In genomic region chr14:91412939-91413338, GRCh38 we compare ENCODE assay signal across 11 cellular contexts. TPM values are rescaled to one million over a fixed set of nuclear protein-coding genes. Genes with fewer than 3 reads are reported as not detected.
DNase-seq lines count a peak whose midpoint lies in the region; ATAC-seq and TF ChIP-seq lines count a peak whose summit lies in the region.
"Had no signal": no experiment of that assay in that cellular context is flagged by ENCODE, and none has a peak within 500 bp of the region (broad histone marks: within the 10 kb centered on the region; RNA-seq: fewer than 3 reads in every experiment).

No MANE protein-coding gene starts in this region.

- no peaks in the 10 kb centered on the region for H3K9me2 ChIP-seq in Loucy (replicated peaks; ENCODE audit: low read depth, low read length)

- peaks cover 89% of the 10 kb centered on the region for H3K79me2 ChIP-seq in Loucy (ENCODE audit: insufficient read depth, low read length)

- H3K4me1 ChIP-seq in Loucy (ENCODE audit: insufficient read depth, low read length, poor library complexity, severe bottlenecking), result peaks cover 54% of the 10 kb centered on the region
- H3K4me1 ChIP-seq in thyroid gland, result peaks cover 0 to 7% of the 10 kb centered on the region in 2 donors

- POLR2A ChIA-PET in activated naive CD8-positive, alpha-beta T cell treated with anti-CD3 and anti-CD28 coated beads, Interleukin-2, amount 10 ng/mL, durations not matched to agents 7 days and 5 days (lab: Charles Lee), result interaction anchor here (0.8 to 9.2 kb wide), 7 partner anchors 8 to 59 kb away, joined by 3 to 114 read pairs (median 8); no protein-coding TSS in a partner anchor

- CTCF ChIA-PET in Calu3 (lab: Charles Lee), result no interaction called here

- H2AFZ ChIP-seq in Loucy (ENCODE audit: low read length), result no peak overlapping the region

- peak overlapping the region; percentile 80 for H3K9ac ChIP-seq in Loucy (ENCODE audit: low read depth, low read length, poor library complexity, severe bottlenecking)

- H3K4me2 ChIP-seq in Loucy (ENCODE audit: low read depth, low read length, poor library complexity, severe bottlenecking), result peak overlapping the region; percentile 99

- intact Hi-C loops in Calu3 (cut with micrococcal nuclease; ENCODE audit: unreplicated experiment) (no loop called here), thyroid gland (cut with DNase I) (no loop called here)

- peaks cover 38% of the 10 kb centered on the region for H3K36me3 Mint-ChIP-seq in Calu3 (ENCODE audit: insufficient read depth, unreplicated experiment)
- peaks cover 58% of the 10 kb centered on the region for H3K36me3 Mint-ChIP-seq in activated naive CD8-positive, alpha-beta T cell treated with anti-CD3 and anti-CD28 coated beads, Interleukin-2, amount 10 ng/mL, durations not matched to agents 7 days and 5 days
- peaks cover 22% of the 10 kb centered on the region for H3K36me3 Mint-ChIP-seq in natural killer cell treated with Interleukin-12 subunit alpha and Interleukin-12 subunit beta and Interleukin-15 and Interleukin-18, amount 100 ng/mL, for 72 hours

- peak overlapping the region; percentile 76 for H3K4me3 ChIP-seq in Loucy (ENCODE audit: low read length, poor library complexity, severe bottlenecking)
- no peak overlapping the region for H3K4me3 ChIP-seq in thyroid gland (replicated peaks in 1 of 3)

- no TSS peak for BruUV-seq in Calu3 (replicated peaks; lab: Mats Ljungman, UMichigan)

- H3K9me3 ChIP-seq in Loucy (ENCODE audit: insufficient read depth, low read depth, low read length) (no peaks in the 10 kb centered on the region), thyroid gland (no peaks in the 10 kb centered on the region)
- H3K9me3 ChIP-seq: Caco-2 had no signal

- TF ChIP-seq POLR2A in thyroid gland (IDR thresholded peaks at IDR 0.05), result no peak

- H3K27ac ChIP-seq in thyroid gland, result no peak overlapping the region

- no peaks in the 10 kb centered on the region for H3K27me3 ChIP-seq in Loucy (ENCODE audit: insufficient read depth, low read length, poor library complexity, severe bottlenecking)
- no peaks in the 10 kb centered on the region for H3K27me3 ChIP-seq in thyroid gland

- no peak for ATAC-seq in activated naive CD8-positive, alpha-beta T cell treated with anti-CD3 and anti-CD28 coated beads, Interleukin-2, amount 10 ng/mL, durations not matched to agents 7 days and 5 days (ENCODE audit: low read depth)
- no peak for ATAC-seq in natural killer cell treated with Interleukin-12 subunit alpha and Interleukin-12 subunit beta and Interleukin-15 and Interleukin-18, amount 100 ng/mL, for 72 hours
- ATAC-seq in HG03520 (IDR thresholded peaks at IDR 0.05; ENCODE audit: unreplicated experiment), result no peak
- ATAC-seq in GM18502 (IDR thresholded peaks at IDR 0.05; ENCODE audit: poor library complexity, unreplicated experiment), result no peak
- no peak for ATAC-seq in HG03442 (IDR thresholded peaks at IDR 0.05; ENCODE audit: unreplicated experiment)
- ATAC-seq: stimulated activated naive B cell treated with anti-CD40 and anti-IgM and Interleukin-4, amounts not matched to agents 10 μg/mL and 1 μg/mL and 100 μg/mL, for 72 hours had no signal

- H4K20me1 ChIP-seq in Loucy (ENCODE audit: insufficient read depth, low read length, poor library complexity, severe bottlenecking), result peaks cover 77% of the 10 kb centered on the region

- TF ChIP-seq CTCF in Calu3 (IDR thresholded peaks at IDR 0.05; ENCODE audit: unreplicated experiment) (no peak), Loucy (conservative IDR thresholded peaks at IDR 0.05; ENCODE audit: low read length) (no peak), thyroid gland (IDR thresholded peaks at IDR 0.05) (no peak)

- no peak overlapping the region for H3K27ac Mint-ChIP-seq in Calu3 (ENCODE audit: unreplicated experiment)
- H3K27ac Mint-ChIP-seq in activated naive CD8-positive, alpha-beta T cell treated with anti-CD3 and anti-CD28 coated beads, Interleukin-2, amount 10 ng/mL, durations not matched to agents 7 days and 5 days, result peak overlapping the region; percentile 99
- H3K27ac Mint-ChIP-seq in natural killer cell treated with Interleukin-12 subunit alpha and Interleukin-12 subunit beta and Interleukin-15 and Interleukin-18, amount 100 ng/mL, for 72 hours, result peak overlapping the region; percentile 95

- H3K36me3 ChIP-seq in Loucy (ENCODE audit: insufficient read depth, low read length) (peaks cover 18% of the 10 kb centered on the region; the same call in 1 of the 2 replicates), thyroid gland (no peaks in the 10 kb centered on the region)

- no peaks in the 10 kb centered on the region for H3K9me3 Mint-ChIP-seq in Calu3 (ENCODE audit: low read depth, unreplicated experiment)
- H3K9me3 Mint-ChIP-seq in activated naive CD8-positive, alpha-beta T cell treated with anti-CD3 and anti-CD28 coated beads, Interleukin-2, amount 10 ng/mL, durations not matched to agents 7 days and 5 days, result no peaks in the 10 kb centered on the region
- no peaks in the 10 kb centered on the region for H3K9me3 Mint-ChIP-seq in natural killer cell treated with Interleukin-12 subunit alpha and Interleukin-12 subunit beta and Interleukin-15 and Interleukin-18, amount 100 ng/mL, for 72 hours
- H3K9me3 Mint-ChIP-seq: stimulated activated naive B cell treated with anti-CD40 and anti-IgM and Interleukin-4, amounts not matched to agents 10 μg/mL and 1 μg/mL and 100 μg/mL, for 72 hours had no signal

- H3K4me1 Mint-ChIP-seq in Calu3 (ENCODE audit: low read depth, unreplicated experiment), result peaks cover 24% of the 10 kb centered on the region
- peaks cover 65% of the 10 kb centered on the region for H3K4me1 Mint-ChIP-seq in activated naive CD8-positive, alpha-beta T cell treated with anti-CD3 and anti-CD28 coated beads, Interleukin-2, amount 10 ng/mL, durations not matched to agents 7 days and 5 days
- H3K4me1 Mint-ChIP-seq in natural killer cell treated with Interleukin-12 subunit alpha and Interleukin-12 subunit beta and Interleukin-15 and Interleukin-18, amount 100 ng/mL, for 72 hours (ENCODE audit: low read depth in 2 of 2), result peaks cover 67 to 76% of the 10 kb centered on the region in 2 donors

- WGBS in thyroid gland, 2 donors, result 87 to 93% methylated on average over 5 of the region's 5 CpGs

- peaks cover 4% of the 10 kb centered on the region for H3F3A ChIP-seq in Loucy (ENCODE audit: low read depth)

- no peaks in the 10 kb centered on the region for H3K27me3 Mint-ChIP-seq in Calu3 (ENCODE audit: unreplicated experiment)
- no peaks in the 10 kb centered on the region for H3K27me3 Mint-ChIP-seq in activated naive CD8-positive, alpha-beta T cell treated with anti-CD3 and anti-CD28 coated beads, Interleukin-2, amount 10 ng/mL, durations not matched to agents 7 days and 5 days
- H3K27me3 Mint-ChIP-seq in natural killer cell treated with Interleukin-12 subunit alpha and Interleukin-12 subunit beta and Interleukin-15 and Interleukin-18, amount 100 ng/mL, for 72 hours, result no peaks in the 10 kb centered on the region
- H3K27me3 Mint-ChIP-seq: stimulated activated naive B cell treated with anti-CD40 and anti-IgM and Interleukin-4, amounts not matched to agents 10 μg/mL and 1 μg/mL and 100 μg/mL, for 72 hours had no signal

- H3K4me3 Mint-ChIP-seq in Calu3 (ENCODE audit: low read depth, unreplicated experiment), result peak overlapping the region; percentile 13
- H3K4me3 Mint-ChIP-seq in activated naive CD8-positive, alpha-beta T cell treated with anti-CD3 and anti-CD28 coated beads, Interleukin-2, amount 10 ng/mL, durations not matched to agents 7 days and 5 days, result peak overlapping the region; percentile 94
- peak overlapping the region; percentile 97 for H3K4me3 Mint-ChIP-seq in natural killer cell treated with Interleukin-12 subunit alpha and Interleukin-12 subunit beta and Interleukin-15 and Interleukin-18, amount 100 ng/mL, for 72 hours

- DNase-seq in Calu3, result no peak
- DNase-seq in activated naive CD8-positive, alpha-beta T cell treated with anti-CD3 and anti-CD28 coated beads, Interleukin-2, amount 10 ng/mL, durations not matched to agents 7 days and 5 days, result no peak
- no peak for DNase-seq in natural killer cell treated with Interleukin-12 subunit alpha and Interleukin-12 subunit beta and Interleukin-15 and Interleukin-18, amount 100 ng/mL, for 72 hours (ENCODE audit: low spot score)
- no peak for DNase-seq in thyroid gland
- DNase-seq: NCI-H524 treated with DMSO at 0.1 percent for 48 hours; stimulated activated naive B cell treated with anti-CD40 and anti-IgM and Interleukin-4, amounts not matched to agents 10 μg/mL and 1 μg/mL and 100 μg/mL, for 72 hours had no signal

RNA-seq across cellular contexts. Expression of gene CCDC88C, which starts 4.7 kb away (rescaled TPM):
- total RNA-seq in Calu3 (2022) (33.2 and 43.9 TPM in 2 replicates), thyroid gland (1 to 10 TPM; 3.0 to 6.3 (median 5.8) TPM)
- total RNA-seq in activated naive CD8-positive, alpha-beta T cell treated with anti-CD3 and anti-CD28 coated beads, Interleukin-2, amount 10 ng/mL, durations not matched to agents 7 days and 5 days, result 100 to 1,000 TPM; 206 to 209 TPM
- total RNA-seq in natural killer cell treated with Interleukin-12 subunit alpha and Interleukin-12 subunit beta and Interleukin-15 and Interleukin-18, amount 100 ng/mL, for 72 hours, result 100 to 1,000 TPM; 103 to 175 TPM

Comparison
In these comparisons a context has a peak if more than half of its experiments do, and no peak if none do; other contexts are left out.
1. H3K4me3 Mint-ChIP-seq: peak in every context shown above with its lines; median percentile 97 in natural killer cell treated with Interleukin-12 subunit alpha and Interleukin-12 subunit beta and Interleukin-15 and Interleukin-18, amount 100 ng/mL, for 72 hours; 94 in activated naive CD8-positive, alpha-beta T cell treated with anti-CD3 and anti-CD28 coated beads, Interleukin-2, amount 10 ng/mL, durations not matched to agents 7 days and 5 days; 13 in Calu3.